Comparison of ENCODE assay signal across 35 cellular contexts in the genomic region with DNA sequence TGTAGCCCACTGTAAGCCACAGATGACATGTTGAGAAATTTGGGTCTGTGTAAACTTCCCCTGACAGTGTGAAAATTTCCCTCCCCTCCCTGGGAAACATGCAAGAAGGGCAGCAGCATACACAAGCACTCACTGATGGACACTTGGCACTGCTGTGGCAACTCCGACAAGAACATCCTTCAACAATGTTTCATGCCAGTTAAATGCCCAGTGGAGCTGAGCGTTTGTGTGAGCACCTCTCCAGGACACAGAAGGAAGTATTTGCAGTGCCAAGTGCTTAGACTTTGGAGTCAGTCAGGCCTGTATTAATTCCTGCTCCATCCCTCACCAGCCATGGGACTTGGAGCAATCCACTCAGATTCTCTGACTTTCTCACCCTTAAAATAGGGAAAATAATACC. TPM values are rescaled to one million over a fixed set of nuclear protein-coding genes. Genes with fewer than 3 reads are reported as not detected.
"Had no signal": no experiment of that assay in that cellular context is flagged by ENCODE, and none has a peak within 500 bp of the region (broad histone marks: within the 10 kb centered on the region; RNA-seq: fewer than 3 reads in every experiment).

No MANE protein-coding gene starts in this region.

- ATAC-seq: activated CD8-positive, alpha-beta memory T cell treated with anti-CD3 and anti-CD28 coated beads, Interleukin-2, amount 10 ng/mL, durations not matched to agents 7 days and 5 days; activated T-cell treated with anti-CD3 and anti-CD28 coated beads, Interleukin-2, amount 50 U/mL, for 72 hours; activated T-helper 17 cell treated with anti-CD3 and anti-CD28 coated beads, Interleukin-2, amount 50 U/mL, for 72 hours had no signal

- DNase-seq: activated CD4-positive, alpha-beta memory T cell treated with anti-CD3 and anti-CD28 coated beads, Interleukin-2, amount 10 ng/mL, durations not matched to agents 7 days and 5 days; activated CD4-positive, alpha-beta T cell treated with anti-CD3 and anti-CD28 coated beads for 1 hour; activated CD4-positive, alpha-beta T cell treated with anti-CD3 and anti-CD28 coated beads for 48 hours; activated CD4-positive, CD25-positive, alpha-beta regulatory T cell; activated CD8-positive, alpha-beta memory T cell treated with anti-CD3 and anti-CD28 coated beads for 24 hours; activated CD8-positive, alpha-beta memory T cell treated with anti-CD3 and anti-CD28 coated beads, Interleukin-2, amount 10 ng/mL, durations not matched to agents 7 days and 5 days; activated CD8-positive, alpha-beta memory T cell treated with anti-CD3 and anti-CD28 coated beads, Interleukin-2, amount 50 U/mL, for 48 hours; activated effector memory CD4-positive, alpha-beta T cell treated with anti-CD3 and anti-CD28 coated beads, Interleukin-2, amount 50 U/mL, for 16 hours; activated naive CD4-positive, alpha-beta T cell; activated naive CD4-positive, alpha-beta T cell treated with anti-CD3 and anti-CD28 coated beads, Interleukin-2, amount 50 U/mL, for 16 hours; activated naive CD8-positive, alpha-beta T cell treated with anti-CD3 and anti-CD28 coated beads for 36 hours; activated T-cell treated with anti-CD3 and anti-CD28 coated beads, Interleukin-2, amount 50 U/mL, for 1 hour; activated T-cell treated with anti-CD3 and anti-CD28 coated beads, Interleukin-2, amount 50 U/mL, for 72 hours; amniotic stem cell; aorta; cerebellar nuclear complex; Karpas-422; KBM-7; NCI-H1105; NCI-H1417 treated with DMSO at 0.1 percent for 48 hours; NCI-H187 treated with DMSO at 0.1 percent for 48 hours; NCI-H2081; NCI-H226; NCI-H524 treated with DMSO at 0.1 percent for 48 hours; PC-9; SHP77; SJCRH30; T1000; WERI-Rb-1 had no signal

RNA-seq across cellular contexts. Expression of a gene that starts 17.7 kb away (rescaled TPM):
- total RNA-seq: activated CD4-positive, alpha-beta memory T cell treated with anti-CD3 and anti-CD28 coated beads, Interleukin-2, amount 10 ng/mL, durations not matched to agents 7 days and 5 days; activated CD8-positive, alpha-beta memory T cell treated with anti-CD3 and anti-CD28 coated beads, Interleukin-2, amount 10 ng/mL, durations not matched to agents 7 days and 5 days; activated naive CD8-positive, alpha-beta T cell treated with anti-CD3 and anti-CD28 coated beads for 36 hours; activated T-cell treated with anti-CD3 and anti-CD28 coated beads, Interleukin-2, amount 50 U/mL, for 72 hours; activated T-helper 17 cell treated with anti-CD3 and anti-CD28 coated beads, Interleukin-2, amount 50 U/mL, for 72 hours; aorta; MCF 10A; NCI-H460; OCI-LY7; PC-9; SJCRH30; T-helper 1 cell treated with Interleukin-12 subunit alpha and Interleukin-12 subunit beta and Interleukin-4 antibody, amounts not matched to agents 30 ng/mL and 1 ng/mL, for 36 hours; T-helper 2 cell treated with Interferon-gamma antibody and Interleukin-4, amounts not matched to agents 100 ng/mL and 5 ng/mL, for 36 hours had no signal
